In genomic region chr1:182084487-182085316, GRCh38 we compare ENCODE assay signal across 1 cellular context.
TF ChIP-seq lines count a peak whose summit lies in the region.

No MANE protein-coding gene starts in this region.

TF ChIP-seq in K562, 482 proteins besides CTCF, POLR2A, EP300 and RAD21 (continued from another document and continues in another):
- TF ChIP-seq ZNF407 (IDR thresholded peaks at IDR 0.05; ENCODE audit: low read depth): no peak
- TF ChIP-seq ZNF436 (CRISPR knock-in tag; IDR thresholded peaks at IDR 0.05): no peak
- TF ChIP-seq CEBPB (tag; IDR thresholded peaks at IDR 0.05): no peak
- peak; percentile 39 for TF ChIP-seq NEUROD1 (IDR thresholded peaks at IDR 0.05; ENCODE audit: borderline replicate concordance, low read depth, low read length, partially characterized antibody)
- TF ChIP-seq ZNF740 (CRISPR knock-in tag; IDR thresholded peaks at IDR 0.05): no peak
- TF ChIP-seq ZNF740 (tag; IDR thresholded peaks at IDR 0.05): no peak
- TF ChIP-seq MED1 (CRISPR knock-in tag; IDR thresholded peaks at IDR 0.05; ENCODE audit: borderline replicate concordance): no peak
- TF ChIP-seq MIER1 (IDR thresholded peaks at IDR 0.05; ENCODE audit: low read depth): no peak
- no peak for TF ChIP-seq SIRT6 (IDR thresholded peaks at IDR 0.05; ENCODE audit: low read depth, low read length)
- no peak for TF ChIP-seq HDAC8 (tag; IDR thresholded peaks at IDR 0.05)
- no peak for TF ChIP-seq CBFA2T3 (IDR thresholded peaks at IDR 0.05)
- TF ChIP-seq ZNF77 (CRISPR knock-in tag; IDR thresholded peaks at IDR 0.05): no peak
- TF ChIP-seq ZFP1 (CRISPR knock-in tag; IDR thresholded peaks at IDR 0.05): no peak
- TF ChIP-seq ZNF830 (CRISPR knock-in tag; IDR thresholded peaks at IDR 0.05): no peak
- no peak for TF ChIP-seq TCF7 (IDR thresholded peaks at IDR 0.05; ENCODE audit: borderline replicate concordance)
- TF ChIP-seq MCM5 (IDR thresholded peaks at IDR 0.05; ENCODE audit: low read depth): no peak
- TF ChIP-seq ZFX (CRISPR knock-in tag; IDR thresholded peaks at IDR 0.05): no peak
- no peak for TF ChIP-seq ILK (tag; IDR thresholded peaks at IDR 0.05; ENCODE audit: borderline replicate concordance, low read depth)
- TF ChIP-seq EZH2 (IDR thresholded peaks at IDR 0.05; ENCODE audit: borderline replicate concordance, low read depth, low read length): no peak
- TF ChIP-seq YY1 (IDR thresholded peaks at IDR 0.05; ENCODE audit: borderline replicate concordance in 1 of 3, control insufficient read depth in 1 of 3, extremely low read depth in 1 of 3, insufficient read depth in 3 of 3, insufficient read length in 1 of 3, insufficient replicate concordance in 2 of 3, low read depth in 1 of 3, low read length in 2 of 3): no peak
- TF ChIP-seq IFI16 (CRISPR knock-in tag; IDR thresholded peaks at IDR 0.05): no peak
- no peak for TF ChIP-seq CAMTA2 (CRISPR knock-in tag; conservative IDR thresholded peaks at IDR 0.05)
- no peak for TF ChIP-seq BCLAF1 (IDR thresholded peaks at IDR 0.05; ENCODE audit: borderline replicate concordance in 1 of 2, control insufficient read depth in 1 of 2, low read depth in 2 of 2, low read length in 1 of 2)
- no peak for TF ChIP-seq ETV5 (CRISPR knock-in tag; IDR thresholded peaks at IDR 0.05; ENCODE audit: low read depth)
- no peak for TF ChIP-seq MCM7 (IDR thresholded peaks at IDR 0.05)
- TF ChIP-seq, protein P1, sequence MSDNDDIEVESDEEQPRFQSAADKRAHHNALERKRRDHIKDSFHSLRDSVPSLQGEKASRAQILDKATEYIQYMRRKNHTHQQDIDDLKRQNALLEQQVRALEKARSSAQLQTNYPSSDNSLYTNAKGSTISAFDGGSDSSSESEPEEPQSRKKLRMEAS (CRISPR knock-in tag; IDR thresholded peaks at IDR 0.05): no peak
- TF ChIP-seq E4F1 (CRISPR knock-in tag; IDR thresholded peaks at IDR 0.05; ENCODE audit: borderline replicate concordance): no peak
- no peak for TF ChIP-seq ZNF217 (CRISPR knock-in tag; IDR thresholded peaks at IDR 0.05)
- no peak for TF ChIP-seq MCM3 (IDR thresholded peaks at IDR 0.05)
- no peak for TF ChIP-seq JUN (IDR thresholded peaks at IDR 0.05; ENCODE audit: borderline replicate concordance, low read depth, low read length)
- no peak; the same call in 1 of the 2 replicates for TF ChIP-seq JUN (CRISPR knock-in tag; IDR thresholded peaks at IDR 0.05; ENCODE audit: borderline replicate concordance)
- no peak for TF ChIP-seq FOXP1 (CRISPR knock-in tag; IDR thresholded peaks at IDR 0.05)
- TF ChIP-seq, protein P2, sequence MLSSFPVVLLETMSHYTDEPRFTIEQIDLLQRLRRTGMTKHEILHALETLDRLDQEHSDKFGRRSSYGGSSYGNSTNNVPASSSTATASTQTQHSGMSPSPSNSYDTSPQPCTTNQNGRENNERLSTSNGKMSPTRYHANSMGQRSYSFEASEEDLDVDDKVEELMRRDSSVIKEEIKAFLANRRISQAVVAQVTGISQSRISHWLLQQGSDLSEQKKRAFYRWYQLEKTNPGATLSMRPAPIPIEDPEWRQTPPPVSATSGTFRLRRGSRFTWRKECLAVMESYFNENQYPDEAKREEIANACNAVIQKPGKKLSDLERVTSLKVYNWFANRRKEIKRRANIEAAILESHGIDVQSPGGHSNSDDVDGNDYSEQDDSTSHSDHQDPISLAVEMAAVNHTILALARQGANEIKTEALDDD (IDR thresholded peaks at IDR 0.05): no peak
- no peak for TF ChIP-seq GTF2F1 (IDR thresholded peaks at IDR 0.05; ENCODE audit: low read depth, low read length)
- no peak for TF ChIP-seq KLF10 (CRISPR knock-in tag; IDR thresholded peaks at IDR 0.05)
- TF ChIP-seq PURB (CRISPR knock-in tag; IDR thresholded peaks at IDR 0.05; ENCODE audit: low read depth): no peak
